In the genomic region with DNA sequence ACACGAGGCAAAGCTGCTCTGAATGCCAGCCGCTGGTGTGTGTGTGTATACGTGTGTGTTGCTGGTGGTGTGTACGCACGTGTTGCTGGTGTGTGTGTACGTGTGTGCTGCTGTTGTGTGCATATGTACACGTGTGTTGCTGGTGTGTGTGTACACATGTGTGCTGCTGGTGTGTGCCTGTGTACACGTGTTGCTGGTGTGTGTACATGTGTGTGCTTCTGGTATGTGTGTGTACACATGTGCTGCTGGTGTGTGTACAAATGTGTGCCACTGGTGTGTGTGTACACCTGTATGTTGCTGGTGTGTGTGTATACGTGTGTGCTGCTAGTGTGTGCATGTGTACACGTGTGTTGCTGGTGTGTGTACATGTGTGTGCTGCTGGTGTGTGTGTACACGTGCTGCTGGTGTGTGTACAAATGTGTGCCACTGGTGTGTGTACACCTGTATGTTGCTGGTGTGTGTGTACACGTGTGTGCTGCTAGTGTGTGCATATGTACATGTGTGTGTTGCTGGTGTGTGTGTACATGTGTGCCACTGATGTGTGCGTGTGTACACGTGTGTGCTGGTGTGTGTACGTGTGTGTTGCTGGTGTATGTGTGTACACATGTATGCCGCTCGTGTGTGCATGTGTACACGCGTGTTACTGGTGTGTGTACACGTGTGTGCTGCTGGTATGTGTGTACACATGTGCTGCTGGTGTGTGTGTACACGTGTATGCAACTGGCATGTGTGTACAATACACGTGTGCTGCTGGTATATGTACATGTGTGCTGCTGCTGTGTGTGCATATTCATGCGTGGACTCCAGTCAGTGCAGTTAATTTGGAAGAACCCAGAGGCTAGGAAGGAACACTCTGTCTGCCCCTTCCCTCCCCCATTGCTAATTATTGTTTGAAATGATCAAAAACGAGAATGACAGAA, we compare ENCODE assay signal across 22 cellular contexts. TPM values are rescaled to one million over a fixed set of nuclear protein-coding genes. Genes with fewer than 3 reads are reported as not detected.
"Had no signal": no experiment of that assay in that cellular context is flagged by ENCODE, and none has a peak within 500 bp of the region (broad histone marks: within the 10 kb centered on the region; RNA-seq: fewer than 3 reads in every experiment).

No MANE protein-coding gene starts in this region.

- H3K27ac Mint-ChIP-seq: activated naive CD4-positive, alpha-beta T cell treated with anti-CD3 and anti-CD28 coated beads, Interleukin-2, amount 50 U/mL, for 72 hours; activated T-cell treated with anti-CD3 and anti-CD28 coated beads, Interleukin-2, amount 50 U/mL, for 72 hours; stimulated activated naive B cell treated with anti-CD40 and anti-IgM and Interleukin-4, amounts not matched to agents 10 μg/mL and 1 μg/mL and 100 μg/mL, for 72 hours had no signal

- H3K9me3 ChIP-seq: lower lobe of right lung, thyroid gland had no signal

- H3K27ac ChIP-seq: heart left ventricle, lower lobe of right lung, skin epidermis, thyroid gland, VCaP had no signal

- H3K4me3 ChIP-seq: heart left ventricle, lower lobe of right lung, skin epidermis, thyroid gland had no signal

- H3K36me3 Mint-ChIP-seq: activated naive CD4-positive, alpha-beta T cell treated with anti-CD3 and anti-CD28 coated beads, Interleukin-2, amount 50 U/mL, for 72 hours; immature natural killer cell; stimulated activated naive B cell treated with anti-CD40 and anti-IgM and Interleukin-4, amounts not matched to agents 10 μg/mL and 1 μg/mL and 100 μg/mL, for 72 hours had no signal

- FAIRE-seq: colon, frontal cortex had no signal

- DNase-seq: activated CD4-positive, alpha-beta T cell treated with anti-CD3 and anti-CD28 coated beads for 1 hour; activated CD4-positive, alpha-beta T cell treated with anti-CD3 and anti-CD28 coated beads, Interleukin-2, amount 50 U/mL, for 4 hours; activated gamma-delta T cell; activated T-cell treated with anti-CD3 and anti-CD28 coated beads, Interleukin-2, amount 50 U/mL, for 72 hours; caudate nucleus; effector CD4-positive, alpha-beta T cell; heart left ventricle; immature natural killer cell; lower lobe of right lung; posterior cingulate gyrus; stimulated activated CD4-positive, alpha-beta T cell treated with anti-CD3 and anti-CD28 coated beads, Interleukin-15, amount 100 ng/mL, for 24 hours; stimulated activated CD4-positive, alpha-beta T cell treated with anti-CD3 and anti-CD28 coated beads, Interleukin-4, amount 100 ng/mL, for 1 hour; stimulated activated naive B cell treated with anti-CD40 and anti-IgM and Interleukin-4, amounts not matched to agents 10 μg/mL and 1 μg/mL and 100 μg/mL, for 72 hours; T-helper 1 cell; thyroid gland had no signal

- H3K27me3 ChIP-seq: thyroid gland had no signal

- H3K4me3 Mint-ChIP-seq: activated T-cell treated with anti-CD3 and anti-CD28 coated beads, Interleukin-2, amount 50 U/mL, for 72 hours; immature natural killer cell; stimulated activated naive B cell treated with anti-CD40 and anti-IgM and Interleukin-4, amounts not matched to agents 10 μg/mL and 1 μg/mL and 100 μg/mL, for 72 hours had no signal

- H3K4me1 Mint-ChIP-seq: immature natural killer cell; stimulated activated naive B cell treated with anti-CD40 and anti-IgM and Interleukin-4, amounts not matched to agents 10 μg/mL and 1 μg/mL and 100 μg/mL, for 72 hours had no signal

- H3K4me1 ChIP-seq: heart left ventricle, lower lobe of right lung, thyroid gland had no signal

- H3K36me3 ChIP-seq: heart left ventricle, lower lobe of right lung, thyroid gland had no signal

- ATAC-seq: activated naive CD4-positive, alpha-beta T cell treated with anti-CD3 and anti-CD28 coated beads, Interleukin-2, amount 50 U/mL, for 72 hours; activated T-cell treated with anti-CD3 and anti-CD28 coated beads, Interleukin-2, amount 50 U/mL, for 72 hours; SK-N-SH treated with all-trans-retinoic acid at 6 μM for 48 hours; stimulated activated naive B cell treated with anti-CD40 and anti-IgM and Interleukin-4, amounts not matched to agents 10 μg/mL and 1 μg/mL and 100 μg/mL, for 72 hours had no signal

RNA-seq across cellular contexts. Expression of gene CACNA2D4, which starts 47.2 kb away (rescaled TPM):
- total RNA-seq: frontal cortex had no signal

RNA-seq across cellular contexts. Expression of gene LRTM2, which starts 50.9 kb away (rescaled TPM):
- total RNA-seq: activated naive CD4-positive, alpha-beta T cell treated with anti-CD3 and anti-CD28 coated beads, Interleukin-2, amount 50 U/mL, for 72 hours; fibroblast of lung; heart left ventricle; lower lobe of right lung; thyroid gland had no signal
